In the genomic region with DNA sequence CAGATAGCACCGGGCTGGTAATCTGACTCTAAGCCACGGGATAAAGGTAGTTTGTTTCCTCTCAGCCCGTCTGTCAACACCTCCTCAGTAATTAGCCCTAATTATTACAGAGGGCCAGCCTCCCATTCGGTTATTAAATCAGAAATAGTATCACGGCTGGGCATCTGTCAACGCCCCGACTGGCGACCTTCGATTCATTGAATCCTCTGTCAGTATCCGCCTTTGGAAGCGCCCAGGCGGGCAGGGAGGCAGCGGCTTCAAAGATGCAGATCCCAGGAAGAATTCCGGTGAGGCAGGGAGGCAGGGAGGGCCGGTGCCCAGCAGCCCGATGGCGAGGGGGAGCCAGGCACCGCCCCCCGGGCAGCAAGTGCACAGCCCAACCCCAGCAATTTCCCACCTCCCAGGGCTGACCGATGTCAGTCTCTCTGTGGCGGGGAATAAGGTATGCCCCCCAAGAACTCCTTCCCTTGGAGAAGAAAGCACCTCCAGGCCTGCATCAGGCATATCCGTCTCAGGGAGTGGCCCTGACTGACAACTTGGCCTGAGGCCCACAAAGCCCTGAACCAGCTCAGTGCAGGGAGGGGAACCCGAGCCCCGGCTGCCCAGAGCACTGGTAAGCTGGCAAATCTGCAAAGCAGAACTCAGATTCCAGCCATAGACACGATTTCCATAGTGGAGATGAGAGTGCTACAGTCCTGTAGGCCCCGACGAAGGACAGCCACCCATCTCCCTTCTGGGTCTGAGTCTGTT, we compare ENCODE assay signal across 12 cellular contexts. TPM values are rescaled to one million over a fixed set of nuclear protein-coding genes. Genes with fewer than 3 reads are reported as not detected.
DNase-seq lines count a peak whose midpoint lies in the region; ATAC-seq and TF ChIP-seq lines count a peak whose summit lies in the region.
"Had no signal": no experiment of that assay in that cellular context is flagged by ENCODE, and none has a peak within 500 bp of the region (broad histone marks: within the 10 kb centered on the region; RNA-seq: fewer than 3 reads in every experiment).

No MANE protein-coding gene starts in this region.

- no peak for TF ChIP-seq POLR2A in spleen (IDR thresholded peaks at IDR 0.05)

- POLR2A ChIA-PET in CD8-positive, alpha-beta memory T cell (lab: Charles Lee) = no interaction called here
- POLR2A ChIA-PET in activated CD4-positive, alpha-beta memory T cell treated with anti-CD3 and anti-CD28 coated beads for 36 hours (lab: Charles Lee) = no interaction called here

- H3K36me3 Mint-ChIP-seq in HFFc6 (ENCODE audit: low read depth) = no peaks in the 10 kb centered on the region; the same call in none of the 2 replicates
- H3K36me3 Mint-ChIP-seq in CD8-positive, alpha-beta memory T cell = peaks cover 0 to 12% (median 4%) of the 10 kb centered on the region in 3 donors
- H3K36me3 Mint-ChIP-seq in activated CD4-positive, alpha-beta memory T cell treated with anti-CD3 and anti-CD28 coated beads for 36 hours = peaks cover 13% of the 10 kb centered on the region

- H3K4me1 ChIP-seq in spleen = peaks cover 22 to 59% (median 44%) of the 10 kb centered on the region in 6 donors
- H3K4me1 ChIP-seq in CD8-positive, alpha-beta memory T cell (ENCODE audit: insufficient read depth, low read length) = peaks cover 24% of the 10 kb centered on the region

- peaks cover 0 to 10% (median 0%) of the 10 kb centered on the region in 6 donors for H3K36me3 ChIP-seq in spleen
- peaks cover 5% of the 10 kb centered on the region for H3K36me3 ChIP-seq in CD8-positive, alpha-beta memory T cell (ENCODE audit: insufficient read depth, low read length)

- H3K27me3 ChIP-seq in spleen (replicated peaks in 1 of 7) = no peaks in the 10 kb centered on the region
- H3K27me3 ChIP-seq in CD8-positive, alpha-beta memory T cell (ENCODE audit: insufficient read depth, low read length, poor library complexity, severe bottlenecking) = no peaks in the 10 kb centered on the region

- no peak overlapping the region for H3K4me3 ChIP-seq in spleen
- H3K4me3 ChIP-seq in CD8-positive, alpha-beta memory T cell (ENCODE audit: low read length) = no peak overlapping the region

- H3K4me1 Mint-ChIP-seq in HFFc6 (ENCODE audit: low read depth) = peaks cover 45% of the 10 kb centered on the region
- H3K4me1 Mint-ChIP-seq in CD8-positive, alpha-beta memory T cell = peaks cover 9 to 39% (median 13%) of the 10 kb centered on the region in 3 donors
- H3K4me1 Mint-ChIP-seq in activated CD4-positive, alpha-beta memory T cell treated with anti-CD3 and anti-CD28 coated beads for 36 hours (ENCODE audit: low read depth) = peaks cover 12% of the 10 kb centered on the region

- H3K9me3 Mint-ChIP-seq in HFFc6 = no peaks in the 10 kb centered on the region
- no peaks in the 10 kb centered on the region for H3K9me3 Mint-ChIP-seq in CD8-positive, alpha-beta memory T cell
- no peaks in the 10 kb centered on the region for H3K9me3 Mint-ChIP-seq in activated CD4-positive, alpha-beta memory T cell treated with anti-CD3 and anti-CD28 coated beads for 36 hours

- H3K27ac Mint-ChIP-seq in HFFc6 = peak overlapping the region; percentile 84; the same call in 1 of the 2 replicates
- H3K27ac Mint-ChIP-seq in CD8-positive, alpha-beta memory T cell = peak overlapping the region in 1 of 8 donors; percentile 41
- H3K27ac Mint-ChIP-seq in activated CD4-positive, alpha-beta memory T cell treated with anti-CD3 and anti-CD28 coated beads for 36 hours = no peak overlapping the region

- 81 to 90% (median 87%) methylated on average over 18 to 27 of the region's 27 CpGs for WGBS in spleen, 5 donors

- CTCF ChIA-PET in CD8-positive, alpha-beta memory T cell (lab: Charles Lee) = no interaction called here
- CTCF ChIA-PET in activated CD4-positive, alpha-beta memory T cell treated with anti-CD3 and anti-CD28 coated beads for 36 hours (lab: Charles Lee) = interaction anchor here (1.2 kb wide), 1 partner anchor 11 kb away, joined by 3 read pairs; no protein-coding TSS in a partner anchor

- ATAC-seq in Right ventricle myocardium superior (ENCODE audit: poor library complexity) = peak; percentile 16

- intact Hi-C loops in Right ventricle myocardium superior (cut with DNase I) = no loop called here
- intact Hi-C loops in spleen (cut with DNase I; ENCODE audit: low total_unique reads) = no loop called here
- intact Hi-C loops in activated CD4-positive, alpha-beta memory T cell treated with anti-CD3 and anti-CD28 coated beads for 36 hours (cut with micrococcal nuclease) = no loop called here

- no peaks in the 10 kb centered on the region; the same call in 1 of the 2 replicates for H3K27me3 Mint-ChIP-seq in HFFc6 (ENCODE audit: insufficient read depth)
- H3K27me3 Mint-ChIP-seq in CD8-positive, alpha-beta memory T cell = no peaks in the 10 kb centered on the region
- H3K27me3 Mint-ChIP-seq in activated CD4-positive, alpha-beta memory T cell treated with anti-CD3 and anti-CD28 coated beads for 36 hours = no peaks in the 10 kb centered on the region
- H3K27me3 Mint-ChIP-seq: CD4-positive, CD25-positive, alpha-beta regulatory T cell had no signal

- DNase-seq in HFFc6 (no peak), NCI-H524 (lab: John Stamatoyannopoulos, UW) (peak; percentile 81 to 91), Right ventricle myocardium superior (no peak), spleen (no peak), NCI-H446 (lab: John Stamatoyannopoulos, UW) (no peak), NCI-H2196 (lab: John Stamatoyannopoulos, UW; ENCODE audit: unreplicated experiment) (no peak)
- no peak for DNase-seq in CD8-positive, alpha-beta memory T cell
- DNase-seq in activated CD4-positive, alpha-beta memory T cell treated with anti-CD3 and anti-CD28 coated beads for 36 hours = no peak
- DNase-seq: CD4-positive, CD25-positive, alpha-beta regulatory T cell; effector CD8-positive, alpha-beta T cell; NCI-H1048; stimulated activated naive CD4-positive, alpha-beta T cell had no signal

- TF ChIP-seq CTCF in HFFc6 (IDR thresholded peaks at IDR 0.05) (no peak), spleen (IDR thresholded peaks at IDR 0.05 in 8 of 11, conservative IDR thresholded peaks at IDR 0.05 in 3 of 11) (no peak)

- no peaks in the 10 kb centered on the region for H3K9me3 ChIP-seq in spleen
- H3K9me3 ChIP-seq in CD8-positive, alpha-beta memory T cell (ENCODE audit: low read length) = no peaks in the 10 kb centered on the region

- peak overlapping the region in 7 of 8 donors; percentile 26 to 84 (median 80) for H3K27ac ChIP-seq in spleen
- no peak overlapping the region for H3K27ac ChIP-seq in CD8-positive, alpha-beta memory T cell (ENCODE audit: low read depth, low read length)

- no peak overlapping the region for H3K4me3 Mint-ChIP-seq in HFFc6
- H3K4me3 Mint-ChIP-seq in CD8-positive, alpha-beta memory T cell = no peak overlapping the region
- no peak overlapping the region for H3K4me3 Mint-ChIP-seq in activated CD4-positive, alpha-beta memory T cell treated with anti-CD3 and anti-CD28 coated beads for 36 hours

RNA-seq across cellular contexts. Expression of gene GNB1L, which starts 11.4 kb away (rescaled TPM):
- total RNA-seq in HFFc6 (2021; fragmentation: NEBNext Ultra II Directional; extraction: Animal tissue kit (Norgen Biotek cat#: 25700)) = 1 to 10 TPM; 6.6 to 9.6 (median 7.6) TPM
- 2.5 TPM for total RNA-seq in Right ventricle myocardium superior
- 1 to 10 TPM; 5.7 to 8.1 (median 7.9) TPM for total RNA-seq in spleen
- polyA plus RNA-seq in spleen = 10 to 100 TPM in 2 of 3 donors, 1 to 10 TPM in 1; 7.7 to 10.4 (median 10.1) TPM
- 10 to 100 TPM; 16.6 to 17.9 TPM for total RNA-seq in CD8-positive, alpha-beta memory T cell
- 14.2 TPM for polyA plus RNA-seq in CD8-positive, alpha-beta memory T cell
- 10 to 100 TPM; 11.3 to 12.3 TPM for total RNA-seq in activated CD4-positive, alpha-beta memory T cell treated with anti-CD3 and anti-CD28 coated beads for 36 hours

RNA-seq across cellular contexts. Expression of gene RTL10, which starts 11.4 kb away (rescaled TPM):
- total RNA-seq in HFFc6 (2021; fragmentation: NEBNext Ultra II Directional; extraction: Animal tissue kit (Norgen Biotek cat#: 25700)) = 10 to 100 TPM; 17.4 to 22.7 (median 19.2) TPM
- 6.2 TPM for total RNA-seq in Right ventricle myocardium superior
- 10 to 100 TPM; 17.0 to 22.9 (median 18.8) TPM for total RNA-seq in spleen
- polyA plus RNA-seq in spleen = 10 to 100 TPM in 2 of 3 donors, 1 to 10 TPM in 1; 8.3 to 13.4 (median 10.8) TPM
- 10 to 100 TPM; 18.1 to 23.2 TPM for total RNA-seq in CD8-positive, alpha-beta memory T cell
- 10.8 TPM for polyA plus RNA-seq in CD8-positive, alpha-beta memory T cell
- 10 to 100 TPM; 11.5 to 13.5 TPM for total RNA-seq in activated CD4-positive, alpha-beta memory T cell treated with anti-CD3 and anti-CD28 coated beads for 36 hours

Comparison
In these comparisons a context has a peak if more than half of its experiments do, and no peak if none do; other contexts are left out.
1. DNase-seq: peak in NCI-H524 (2 of 2); none in HFFc6 (single experiment), Right ventricle myocardium superior (single experiment), spleen (single experiment), NCI-H446 (0 of 2), NCI-H2196 (single experiment), CD8-positive, alpha-beta memory T cell (0 of 5) and activated CD4-positive, alpha-beta memory T cell treated with anti-CD3 and anti-CD28 coated beads for 36 hours (single experiment).